In genomic region chr19:2083174-2083854, GRCh38 we compare ENCODE assay signal across 8 cellular contexts. TPM values are rescaled to one million over a fixed set of nuclear protein-coding genes. Genes with fewer than 3 reads are reported as not detected.
DNase-seq lines count a peak whose midpoint lies in the region; ATAC-seq and TF ChIP-seq lines count a peak whose summit lies in the region.

No MANE protein-coding gene starts in this region.

- H3K9me2 ChIP-seq in OCI-LY7 (ENCODE audit: insufficient read depth, low read length), result no peaks in the 10 kb centered on the region

- BruUV-seq in OCI-LY7 (replicated peaks; lab: Mats Ljungman, UMichigan), result no TSS peak

- POLR2A ChIA-PET in GM10248 (lab: Yijun Ruan, JAX) (interaction anchor here (0.6 to 2.3 kb wide), 5 partner anchors 10 to 149 kb away, joined by 3 to 13 read pairs (median 6); no protein-coding TSS in a partner anchor), OCI-LY7 (lab: Charles Lee) (interaction anchor here (0.6 to 2.8 kb wide), 9 partner anchors 9 to 186 kb away, joined by 3 to 10 read pairs (median 4); no protein-coding TSS in a partner anchor)

- peak overlapping the region; percentile 98 for H3K4me3 Mint-ChIP-seq in activated naive CD8-positive, alpha-beta T cell

- H3K9me3 ChIP-seq in OCI-LY7 (ENCODE audit: low read length), result no peaks in the 10 kb centered on the region

- peaks cover 58% of the 10 kb centered on the region for H3K4me1 Mint-ChIP-seq in activated naive CD8-positive, alpha-beta T cell (ENCODE audit: low read depth)

- H3K27me3 Mint-ChIP-seq in activated naive CD8-positive, alpha-beta T cell, result no peaks in the 10 kb centered on the region

- no peaks in the 10 kb centered on the region for H4K20me1 ChIP-seq in OCI-LY7 (ENCODE audit: insufficient read depth, low read length)

- no peaks in the 10 kb centered on the region for H3K9me3 Mint-ChIP-seq in activated naive CD8-positive, alpha-beta T cell (ENCODE audit: low read depth)

- DNase-seq in GM10248 (ENCODE audit: extremely low spot score), result peak; percentile 63
- DNase-seq in OCI-LY7 (ENCODE audit: low spot score), result peak; percentile 84
- DNase-seq in sciatic nerve (ENCODE audit: low spot score), result no peak
- no peak for DNase-seq in DMS53 treated with DMSO at 0.1 percent for 48 hours (lab: John Stamatoyannopoulos, UW; ENCODE audit: unreplicated experiment)
- no peak for DNase-seq in cerebellum (ENCODE audit: low spot score)

- ATAC-seq in sciatic nerve (peak; percentile 21), GM19324 (IDR thresholded peaks at IDR 0.05; ENCODE audit: low FRiP score, unreplicated experiment) (no peak), HG02973 (IDR thresholded peaks at IDR 0.05; ENCODE audit: unreplicated experiment) (no peak)

- CTCF ChIA-PET in GM10248 (lab: Yijun Ruan, JAX) (interaction anchor here (1.3 to 2.0 kb wide), 4 partner anchors 12 to 186 kb away, joined by 4 to 9 read pairs (median 6); no protein-coding TSS in a partner anchor), OCI-LY7 (lab: Charles Lee; ENCODE audit: unreplicated experiment) (no interaction called here)

- H2AFZ ChIP-seq in OCI-LY7 (ENCODE audit: low read length), result no peak overlapping the region

- H3K4me2 ChIP-seq in OCI-LY7 (ENCODE audit: low read length), result peak overlapping the region; percentile 98

- TF ChIP-seq CTCF in GM10248 (IDR thresholded peaks at IDR 0.05; ENCODE audit: control extremely low read depth, extremely low read depth, low read depth, missing control alignments) (no peak), OCI-LY7 (conservative IDR thresholded peaks at IDR 0.05; ENCODE audit: low read length) (no peak)

- intact Hi-C loops in OCI-LY7 (cut with micrococcal nuclease; ENCODE audit: unreplicated experiment) (loop anchor here (1.0 to 10.0 kb wide), 2 partner anchors 9 to 179 kb away; partner anchors contain the start of genes ADAT3 and SCAMP4), sciatic nerve (cut with DNase I) (no loop called here)

- H3K27ac Mint-ChIP-seq in activated naive CD8-positive, alpha-beta T cell, result peak overlapping the region; percentile 97

- H3K4me1 ChIP-seq in OCI-LY7 (ENCODE audit: insufficient read depth, low read length, poor library complexity, severe bottlenecking), result peaks cover 61% of the 10 kb centered on the region

- peak overlapping the region; percentile 85 for H3K4me3 ChIP-seq in OCI-LY7 (ENCODE audit: low read depth, low read length, poor library complexity, severe bottlenecking)

- H3K79me2 ChIP-seq in OCI-LY7 (ENCODE audit: insufficient read depth, low read depth, low read length), result peaks cover 68% of the 10 kb centered on the region

- H3K36me3 ChIP-seq in OCI-LY7 (ENCODE audit: insufficient read depth, low read length), result peaks cover 45% of the 10 kb centered on the region

- H3K27ac ChIP-seq in OCI-LY7 (ENCODE audit: low read depth, low read length, poor library complexity, severe bottlenecking), result peak overlapping the region; percentile 94

- peaks cover 7% of the 10 kb centered on the region for H3K36me3 Mint-ChIP-seq in activated naive CD8-positive, alpha-beta T cell

RNA-seq across cellular contexts. Expression of gene MOB3A, which starts 12.8 kb away (rescaled TPM):
- 41.7 and 54.6 TPM in 2 replicates for total RNA-seq in OCI-LY7 (2014; rRNA removed; shearing (Covaris generic))
- total RNA-seq in OCI-LY7 (2022) (87.5 and 111 TPM in 2 replicates), sciatic nerve (54.0 TPM), cerebellum (14.8 TPM)

RNA-seq across cellular contexts. Expression of gene IZUMO4, which starts 13.4 kb away (rescaled TPM):
- total RNA-seq in OCI-LY7 (2014; rRNA removed; shearing (Covaris generic)), result 11.2 and 12.9 TPM in 2 replicates
- 6.1 and 7.3 TPM in 2 replicates for total RNA-seq in OCI-LY7 (2022)
- total RNA-seq in sciatic nerve, result 37.8 TPM
- 4.4 TPM for total RNA-seq in cerebellum

RNA-seq across cellular contexts. Expression of gene MKNK2, which starts 32.3 kb away (rescaled TPM):
- total RNA-seq in OCI-LY7 (2014; rRNA removed; shearing (Covaris generic)), result 97.0 and 115 TPM in 2 replicates
- total RNA-seq in OCI-LY7 (2022) (200 and 225 TPM in 2 replicates), sciatic nerve (140 TPM), cerebellum (19.7 TPM)

Comparison
In these comparisons a context has a peak if more than half of its experiments do, and no peak if none do; other contexts are left out.
1. DNase-seq: peak in GM10248 (single experiment) and OCI-LY7 (single experiment); none in sciatic nerve (single experiment), DMS53 treated with DMSO at 0.1 percent for 48 hours (single experiment) and cerebellum (single experiment).